In the genomic region with DNA sequence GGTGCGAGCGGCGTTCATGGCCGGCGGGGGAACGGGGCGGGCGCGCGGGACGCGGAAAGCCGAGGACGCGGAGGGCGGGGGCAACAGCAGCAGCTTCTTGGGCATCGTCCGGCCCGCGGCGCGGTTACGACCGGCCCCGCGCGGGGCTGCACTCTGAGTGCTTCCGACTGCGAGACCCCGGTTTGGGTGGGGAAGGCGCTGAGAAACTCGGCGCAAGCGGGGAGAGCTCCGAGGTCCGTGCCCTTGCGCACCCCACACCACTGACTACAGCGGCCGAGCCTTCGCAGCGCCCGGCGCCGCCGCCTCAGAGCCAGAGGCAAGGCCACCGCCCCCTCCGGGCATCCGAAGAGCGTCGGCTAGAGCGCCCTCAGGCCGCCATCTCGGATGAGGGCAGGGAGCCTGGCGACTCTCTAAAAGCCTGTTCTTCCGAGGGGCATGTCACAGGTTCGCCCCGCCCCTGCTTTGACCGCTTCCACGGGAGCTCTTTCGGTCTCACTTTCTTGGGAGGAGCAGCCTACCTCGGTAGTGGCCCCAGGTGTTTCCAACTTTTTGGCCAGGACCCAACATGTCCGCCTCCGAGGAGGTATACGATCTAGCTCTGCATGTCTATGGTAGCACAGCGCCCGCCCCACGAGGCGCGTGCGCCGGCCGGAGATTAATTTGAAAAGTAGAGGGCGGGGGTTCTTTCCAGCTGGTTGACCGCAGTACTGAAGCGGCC, we compare ENCODE assay signal across 1 cellular context.
TF ChIP-seq lines count a peak whose summit lies in the region.

A gene with protein sequence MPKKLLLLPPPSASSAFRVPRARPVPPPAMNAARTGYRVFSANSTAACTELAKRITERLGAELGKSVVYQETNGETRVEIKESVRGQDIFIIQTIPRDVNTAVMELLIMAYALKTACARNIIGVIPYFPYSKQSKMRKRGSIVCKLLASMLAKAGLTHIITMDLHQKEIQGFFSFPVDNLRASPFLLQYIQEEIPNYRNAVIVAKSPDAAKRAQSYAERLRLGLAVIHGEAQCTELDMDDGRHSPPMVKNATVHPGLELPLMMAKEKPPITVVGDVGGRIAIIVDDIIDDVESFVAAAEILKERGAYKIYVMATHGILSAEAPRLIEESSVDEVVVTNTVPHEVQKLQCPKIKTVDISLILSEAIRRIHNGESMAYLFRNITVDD (minus strand): TSS at position 318 of the 718 bp plus-strand sequence. CDS start 213 bp downstream, at position 105.

TF ChIP-seq in GM12878, 131 proteins besides CTCF, POLR2A, EP300 and RAD21 (continued from another document):
- TF ChIP-seq JUND (IDR thresholded peaks at IDR 0.05; ENCODE audit: low read depth, low read length) (no peak), ZZZ3 (IDR thresholded peaks at IDR 0.05; ENCODE audit: control insufficient read depth, insufficient read length, low read depth) (no peak), SUPT20H (IDR thresholded peaks at IDR 0.05; ENCODE audit: borderline replicate concordance, control insufficient read depth, low read depth, low read length) (no peak), STAT1 (conservative IDR thresholded peaks at IDR 0.05) (peak; percentile 99), BACH1 (IDR thresholded peaks at IDR 0.05; ENCODE audit: borderline replicate concordance) (no peak), RBBP5 (conservative IDR thresholded peaks at IDR 0.05) (no peak), CHD2 (IDR thresholded peaks at IDR 0.05; ENCODE audit: borderline replicate concordance, low read depth, low read length) (peak; percentile 53; the same call in 1 of the 2 replicates), ZNF622 (IDR thresholded peaks at IDR 0.05) (no peak), RB1 (IDR thresholded peaks at IDR 0.05; ENCODE audit: borderline replicate concordance) (peak; percentile 90), RFX5 (IDR thresholded peaks at IDR 0.05; ENCODE audit: low read depth, low read length) (no peak), KLF5 (IDR thresholded peaks at IDR 0.05; ENCODE audit: partially characterized antibody) (peak; percentile 54), SMARCA5 (IDR thresholded peaks at IDR 0.05) (peak; percentile 25; the same call in 1 of the 2 replicates), ZNF217 (IDR thresholded peaks at IDR 0.05) (no peak), SP1 (IDR thresholded peaks at IDR 0.05; ENCODE audit: low read depth, low read length) (peak; percentile 13), SREBF1 (IDR thresholded peaks at IDR 0.05; ENCODE audit: low read length) (no peak), MEF2A (IDR thresholded peaks at IDR 0.05; ENCODE audit: insufficient read depth, low read depth, low read length) (no peak), IKZF1 (conservative IDR thresholded peaks at IDR 0.05) (peak; percentile 99), CREM (IDR thresholded peaks at IDR 0.05; ENCODE audit: low read depth) (peak; percentile 86), POLR2AphosphoS5 (IDR thresholded peaks at IDR 0.05; ENCODE audit: low read length) (peak; percentile 85), TARDBP (IDR thresholded peaks at IDR 0.05; ENCODE audit: borderline replicate concordance) (peak; percentile 70; the same call in 1 of the 2 replicates)
- TF ChIP-seq, protein P1, sequence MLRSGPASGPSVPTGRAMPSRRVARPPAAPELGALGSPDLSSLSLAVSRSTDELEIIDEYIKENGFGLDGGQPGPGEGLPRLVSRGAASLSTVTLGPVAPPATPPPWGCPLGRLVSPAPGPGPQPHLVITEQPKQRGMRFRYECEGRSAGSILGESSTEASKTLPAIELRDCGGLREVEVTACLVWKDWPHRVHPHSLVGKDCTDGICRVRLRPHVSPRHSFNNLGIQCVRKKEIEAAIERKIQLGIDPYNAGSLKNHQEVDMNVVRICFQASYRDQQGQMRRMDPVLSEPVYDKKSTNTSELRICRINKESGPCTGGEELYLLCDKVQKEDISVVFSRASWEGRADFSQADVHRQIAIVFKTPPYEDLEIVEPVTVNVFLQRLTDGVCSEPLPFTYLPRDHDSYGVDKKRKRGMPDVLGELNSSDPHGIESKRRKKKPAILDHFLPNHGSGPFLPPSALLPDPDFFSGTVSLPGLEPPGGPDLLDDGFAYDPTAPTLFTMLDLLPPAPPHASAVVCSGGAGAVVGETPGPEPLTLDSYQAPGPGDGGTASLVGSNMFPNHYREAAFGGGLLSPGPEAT (IDR thresholded peaks at IDR 0.05; ENCODE audit: low read depth): peak; percentile 96
- TF ChIP-seq, protein P2, sequence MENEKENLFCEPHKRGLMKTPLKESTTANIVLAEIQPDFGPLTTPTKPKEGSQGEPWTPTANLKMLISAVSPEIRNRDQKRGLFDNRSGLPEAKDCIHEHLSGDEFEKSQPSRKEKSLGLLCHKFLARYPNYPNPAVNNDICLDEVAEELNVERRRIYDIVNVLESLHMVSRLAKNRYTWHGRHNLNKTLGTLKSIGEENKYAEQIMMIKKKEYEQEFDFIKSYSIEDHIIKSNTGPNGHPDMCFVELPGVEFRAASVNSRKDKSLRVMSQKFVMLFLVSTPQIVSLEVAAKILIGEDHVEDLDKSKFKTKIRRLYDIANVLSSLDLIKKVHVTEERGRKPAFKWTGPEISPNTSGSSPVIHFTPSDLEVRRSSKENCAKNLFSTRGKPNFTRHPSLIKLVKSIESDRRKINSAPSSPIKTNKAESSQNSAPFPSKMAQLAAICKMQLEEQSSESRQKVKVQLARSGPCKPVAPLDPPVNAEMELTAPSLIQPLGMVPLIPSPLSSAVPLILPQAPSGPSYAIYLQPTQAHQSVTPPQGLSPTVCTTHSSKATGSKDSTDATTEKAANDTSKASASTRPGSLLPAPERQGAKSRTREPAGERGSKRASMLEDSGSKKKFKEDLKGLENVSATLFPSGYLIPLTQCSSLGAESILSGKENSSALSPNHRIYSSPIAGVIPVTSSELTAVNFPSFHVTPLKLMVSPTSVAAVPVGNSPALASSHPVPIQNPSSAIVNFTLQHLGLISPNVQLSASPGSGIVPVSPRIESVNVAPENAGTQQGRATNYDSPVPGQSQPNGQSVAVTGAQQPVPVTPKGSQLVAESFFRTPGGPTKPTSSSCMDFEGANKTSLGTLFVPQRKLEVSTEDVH (IDR thresholded peaks at IDR 0.05; ENCODE audit: low read depth, partially characterized antibody): no peak
- TF ChIP-seq, protein P3, sequence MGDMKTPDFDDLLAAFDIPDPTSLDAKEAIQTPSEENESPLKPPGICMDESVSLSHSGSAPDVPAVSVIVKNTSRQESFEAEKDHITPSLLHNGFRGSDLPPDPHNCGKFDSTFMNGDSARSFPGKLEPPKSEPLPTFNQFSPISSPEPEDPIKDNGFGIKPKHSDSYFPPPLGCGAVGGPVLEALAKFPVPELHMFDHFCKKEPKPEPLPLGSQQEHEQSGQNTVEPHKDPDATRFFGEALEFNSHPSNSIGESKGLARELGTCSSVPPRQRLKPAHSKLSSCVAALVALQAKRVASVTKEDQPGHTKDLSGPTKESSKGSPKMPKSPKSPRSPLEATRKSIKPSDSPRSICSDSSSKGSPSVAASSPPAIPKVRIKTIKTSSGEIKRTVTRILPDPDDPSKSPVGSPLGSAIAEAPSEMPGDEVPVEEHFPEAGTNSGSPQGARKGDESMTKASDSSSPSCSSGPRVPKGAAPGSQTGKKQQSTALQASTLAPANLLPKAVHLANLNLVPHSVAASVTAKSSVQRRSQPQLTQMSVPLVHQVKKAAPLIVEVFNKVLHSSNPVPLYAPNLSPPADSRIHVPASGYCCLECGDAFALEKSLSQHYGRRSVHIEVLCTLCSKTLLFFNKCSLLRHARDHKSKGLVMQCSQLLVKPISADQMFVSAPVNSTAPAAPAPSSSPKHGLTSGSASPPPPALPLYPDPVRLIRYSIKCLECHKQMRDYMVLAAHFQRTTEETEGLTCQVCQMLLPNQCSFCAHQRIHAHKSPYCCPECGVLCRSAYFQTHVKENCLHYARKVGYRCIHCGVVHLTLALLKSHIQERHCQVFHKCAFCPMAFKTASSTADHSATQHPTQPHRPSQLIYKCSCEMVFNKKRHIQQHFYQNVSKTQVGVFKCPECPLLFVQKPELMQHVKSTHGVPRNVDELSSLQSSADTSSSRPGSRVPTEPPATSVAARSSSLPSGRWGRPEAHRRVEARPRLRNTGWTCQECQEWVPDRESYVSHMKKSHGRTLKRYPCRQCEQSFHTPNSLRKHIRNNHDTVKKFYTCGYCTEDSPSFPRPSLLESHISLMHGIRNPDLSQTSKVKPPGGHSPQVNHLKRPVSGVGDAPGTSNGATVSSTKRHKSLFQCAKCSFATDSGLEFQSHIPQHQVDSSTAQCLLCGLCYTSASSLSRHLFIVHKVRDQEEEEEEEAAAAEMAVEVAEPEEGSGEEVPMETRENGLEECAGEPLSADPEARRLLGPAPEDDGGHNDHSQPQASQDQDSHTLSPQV (IDR thresholded peaks at IDR 0.05): no peak
- TF ChIP-seq, protein P4, sequence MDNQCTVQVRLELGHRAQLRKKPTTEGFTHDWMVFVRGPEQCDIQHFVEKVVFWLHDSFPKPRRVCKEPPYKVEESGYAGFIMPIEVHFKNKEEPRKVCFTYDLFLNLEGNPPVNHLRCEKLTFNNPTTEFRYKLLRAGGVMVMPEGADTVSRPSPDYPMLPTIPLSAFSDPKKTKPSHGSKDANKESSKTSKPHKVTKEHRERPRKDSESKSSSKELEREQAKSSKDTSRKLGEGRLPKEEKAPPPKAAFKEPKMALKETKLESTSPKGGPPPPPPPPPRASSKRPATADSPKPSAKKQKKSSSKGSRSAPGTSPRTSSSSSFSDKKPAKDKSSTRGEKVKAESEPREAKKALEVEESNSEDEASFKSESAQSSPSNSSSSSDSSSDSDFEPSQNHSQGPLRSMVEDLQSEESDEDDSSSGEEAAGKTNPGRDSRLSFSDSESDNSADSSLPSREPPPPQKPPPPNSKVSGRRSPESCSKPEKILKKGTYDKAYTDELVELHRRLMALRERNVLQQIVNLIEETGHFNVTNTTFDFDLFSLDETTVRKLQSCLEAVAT (IDR thresholded peaks at IDR 0.05): peak; percentile 81
- TF ChIP-seq, protein P5, sequence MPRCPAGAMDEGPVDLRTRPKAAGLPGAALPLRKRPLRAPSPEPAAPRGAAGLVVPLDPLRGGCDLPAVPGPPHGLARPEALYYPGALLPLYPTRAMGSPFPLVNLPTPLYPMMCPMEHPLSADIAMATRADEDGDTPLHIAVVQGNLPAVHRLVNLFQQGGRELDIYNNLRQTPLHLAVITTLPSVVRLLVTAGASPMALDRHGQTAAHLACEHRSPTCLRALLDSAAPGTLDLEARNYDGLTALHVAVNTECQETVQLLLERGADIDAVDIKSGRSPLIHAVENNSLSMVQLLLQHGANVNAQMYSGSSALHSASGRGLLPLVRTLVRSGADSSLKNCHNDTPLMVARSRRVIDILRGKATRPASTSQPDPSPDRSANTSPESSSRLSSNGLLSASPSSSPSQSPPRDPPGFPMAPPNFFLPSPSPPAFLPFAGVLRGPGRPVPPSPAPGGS (IDR thresholded peaks at IDR 0.05; ENCODE audit: borderline replicate concordance, insufficient read depth, low read depth, low read length, poor library complexity, severe bottlenecking): peak; percentile 24
TF ChIP-seq in GM12878: peak in this region for 58.
